ENCODE assay signal across 15 cellular contexts in genomic region chrX:129779086-129779672, GRCh38. TPM values are rescaled to one million over a fixed set of nuclear protein-coding genes. Genes with fewer than 3 reads are reported as not detected.
DNase-seq lines count a peak whose midpoint lies in the region; ATAC-seq, FAIRE-seq and TF ChIP-seq lines count a peak whose summit lies in the region.
"Had no signal": no experiment of that assay in that cellular context is flagged by ENCODE, and none has a peak within 500 bp of the region (broad histone marks: within the 10 kb centered on the region; RNA-seq: fewer than 3 reads in every experiment).

No MANE protein-coding gene starts in this region.

- intact Hi-C loops in kidney (cut with DNase I): no loop called here
- intact Hi-C loops in transverse colon (cut with DNase I; ENCODE audit: low total_unique reads): loop anchor here (1.0 kb wide), 1 partner anchor 17 kb away; no protein-coding TSS in a partner anchor
- intact Hi-C loops in heart left ventricle (cut with DNase I): no loop called here
- intact Hi-C loops in heart right ventricle (cut with DNase I): no loop called here

- no peaks in the 10 kb centered on the region for H3K9me3 Mint-ChIP-seq in activated naive CD4-positive, alpha-beta T cell treated with anti-CD3 and anti-CD28 coated beads, Interleukin-2, amount 50 U/mL, for 24 hours

- no peak for TF ChIP-seq CTCF in kidney (IDR thresholded peaks at IDR 0.05; ENCODE audit: borderline replicate concordance, extremely low read depth, insufficient read depth)
- TF ChIP-seq CTCF in transverse colon (IDR thresholded peaks at IDR 0.05): no peak
- TF ChIP-seq CTCF in heart left ventricle (IDR thresholded peaks at IDR 0.05): no peak
- TF ChIP-seq CTCF in heart right ventricle (IDR thresholded peaks at IDR 0.05): no peak

- peak overlapping the region; percentile 86 for H3K27ac Mint-ChIP-seq in activated naive CD4-positive, alpha-beta T cell treated with anti-CD3 and anti-CD28 coated beads, Interleukin-2, amount 50 U/mL, for 24 hours
- H3K27ac Mint-ChIP-seq in T-helper 17 cell: peak overlapping the region; percentile 98

- no peaks in the 10 kb centered on the region for H3K27me3 ChIP-seq in transverse colon
- H3K27me3 ChIP-seq in heart left ventricle: no peaks in the 10 kb centered on the region
- peaks cover 0 to 5% (median 0%) of the 10 kb centered on the region in 7 donors for H3K27me3 ChIP-seq in heart right ventricle
- H3K27me3 ChIP-seq: ascending aorta had no signal

- ATAC-seq in T-helper 17 cell (no peak), heart left ventricle (no peak), heart right ventricle (no peak)

- H3K9ac ChIP-seq in kidney (ENCODE audit: low read length in 2 of 2): no peak overlapping the region

- H3K4me3 Mint-ChIP-seq in activated naive CD4-positive, alpha-beta T cell treated with anti-CD3 and anti-CD28 coated beads, Interleukin-2, amount 50 U/mL, for 24 hours: peak overlapping the region; percentile 91
- peak overlapping the region; percentile 98 for H3K4me3 Mint-ChIP-seq in T-helper 17 cell

- H3K4me3 ChIP-seq in kidney (ENCODE audit: low read length in 2 of 2): no peak overlapping the region
- no peak overlapping the region for H3K4me3 ChIP-seq in transverse colon
- H3K4me3 ChIP-seq in heart left ventricle: peak overlapping the region in 1 of 12 donors; percentile 64
- peak overlapping the region in 1 of 10 donors; percentile 60 for H3K4me3 ChIP-seq in heart right ventricle

- H3K4me1 ChIP-seq in kidney (ENCODE audit: control insufficient read depth in 1 of 2, insufficient read depth in 1 of 2, low read depth in 1 of 2, low read length in 2 of 2) (no peaks in the 10 kb centered on the region), transverse colon (peaks cover 0 to 2% (median 0%) of the 10 kb centered on the region in 4 donors), heart left ventricle (peaks cover 0 to 33% (median 0%) of the 10 kb centered on the region in 12 donors), heart right ventricle (peaks cover 0 to 45% (median 0%) of the 10 kb centered on the region in 9 donors)
- H3K4me1 ChIP-seq: ascending aorta had no signal

- DNase-seq in activated naive CD4-positive, alpha-beta T cell treated with Interleukin-2 at 50 U/mL for 16 hours: no peak
- DNase-seq in T-helper 17 cell: no peak
- peak; percentile 29 for DNase-seq in kidney
- no peak for DNase-seq in transverse colon
- no peak for DNase-seq in heart left ventricle
- DNase-seq in heart right ventricle: no peak
- no peak for DNase-seq in DMS53 (lab: John Stamatoyannopoulos, UW)
- DNase-seq: EL; foreskin fibroblast; NCI-H2171; OCI-M1; stimulated activated CD4-positive, alpha-beta T cell treated with anti-CD3 and anti-CD28 coated beads, Interleukin-2, amount 100 ng/mL, for 48 hours had no signal

- H3K36me3 ChIP-seq in kidney (ENCODE audit: control insufficient read depth in 1 of 2, insufficient read depth in 2 of 2, low read length in 2 of 2) (no peaks in the 10 kb centered on the region), transverse colon (no peaks in the 10 kb centered on the region), heart left ventricle (no peaks in the 10 kb centered on the region), heart right ventricle (peaks cover 0 to 3% (median 0%) of the 10 kb centered on the region in 9 donors)
- H3K36me3 ChIP-seq: ascending aorta had no signal

- no peak for TF ChIP-seq POLR2A in transverse colon (IDR thresholded peaks at IDR 0.05)
- no peak for TF ChIP-seq POLR2A in heart left ventricle (IDR thresholded peaks at IDR 0.05)

- TF ChIP-seq EP300 in transverse colon (IDR thresholded peaks at IDR 0.05; ENCODE audit: low read depth): no peak

- no peak for FAIRE-seq in kidney (lab: Jason Lieb, UNC)

- peaks cover 10% of the 10 kb centered on the region for H3K36me3 Mint-ChIP-seq in activated naive CD4-positive, alpha-beta T cell treated with anti-CD3 and anti-CD28 coated beads, Interleukin-2, amount 50 U/mL, for 24 hours
- peaks cover 8% of the 10 kb centered on the region for H3K36me3 Mint-ChIP-seq in T-helper 17 cell (ENCODE audit: low read depth)

- in situ Hi-C loops in transverse colon (cut with MboI; ENCODE audit: low pct_ligation_motif_present in 1 of 4, low pct_unique_long_range_greater_than_20kb in 1 of 4, low sequenced_read_pairs in 3 of 4): no loop called here

- H3K9me3 ChIP-seq in T-helper 17 cell (ENCODE audit: control insufficient read depth, low read length, poor library complexity, severe bottlenecking) (no peaks in the 10 kb centered on the region), kidney (ENCODE audit: control insufficient read depth in 1 of 2, low read length in 2 of 2) (no peaks in the 10 kb centered on the region), transverse colon (no peaks in the 10 kb centered on the region), heart left ventricle (no peaks in the 10 kb centered on the region), heart right ventricle (no peaks in the 10 kb centered on the region)
- H3K9me3 ChIP-seq: ascending aorta had no signal

- no peaks in the 10 kb centered on the region for H3K27me3 Mint-ChIP-seq in activated naive CD4-positive, alpha-beta T cell treated with anti-CD3 and anti-CD28 coated beads, Interleukin-2, amount 50 U/mL, for 24 hours
- H3K27me3 Mint-ChIP-seq in T-helper 17 cell: no peaks in the 10 kb centered on the region

- H3K27ac ChIP-seq in kidney (ENCODE audit: low read depth in 2 of 2, low read length in 2 of 2): no peak overlapping the region
- peak overlapping the region; percentile 47 to 79 (median 61) for H3K27ac ChIP-seq in transverse colon
- peak overlapping the region in 1 of 12 donors; percentile 87 for H3K27ac ChIP-seq in heart left ventricle
- peak overlapping the region in 1 of 10 donors; percentile 93 for H3K27ac ChIP-seq in heart right ventricle
- H3K27ac ChIP-seq: ascending aorta had no signal

- 84 to 93% methylated on average over 3 to 7 of the region's 7 CpGs for WGBS in transverse colon (ENCODE audit: low coverage in 1 of 2), 2 donors
- 82 to 92% (median 87%) methylated on average over 7 of the region's 7 CpGs for WGBS in heart left ventricle, 4 donors
- 82% methylated on average over 7 of the region's 7 CpGs for WGBS in heart right ventricle, 2 donors

- peaks cover 59% of the 10 kb centered on the region for H3K4me1 Mint-ChIP-seq in activated naive CD4-positive, alpha-beta T cell treated with anti-CD3 and anti-CD28 coated beads, Interleukin-2, amount 50 U/mL, for 24 hours
- peaks cover 41% of the 10 kb centered on the region for H3K4me1 Mint-ChIP-seq in T-helper 17 cell

RNA-seq across cellular contexts. Expression of gene SASH3, which starts 0.6 kb away (rescaled TPM):
- 100 to 1,000 TPM; 114 to 116 TPM for total RNA-seq in T-helper 17 cell
- 18.3 TPM for total RNA-seq in kidney
- 1.9 TPM for polyA plus RNA-seq in kidney (ENCODE audit: insufficient read depth, low read depth, low replicate concordance)
- 10 to 100 TPM in 2 of 4 donors, 1 to 10 TPM in 2; 1.6 to 20.9 (median 11.1) TPM for total RNA-seq in transverse colon
- 10 to 100 TPM in 1 of 9 donors, 1 to 10 TPM in 6, under 1 TPM in 2; 0.74 to 27.8 (median 1.6) TPM for total RNA-seq in heart left ventricle
- polyA plus RNA-seq in heart left ventricle: 1 to 10 TPM in 1 of 2 donors, under 1 TPM in 1; 0.61 to 2.4 TPM
- 10 to 100 TPM in 1 of 10 donors, 1 to 10 TPM in 6, under 1 TPM in 3; 0.57 to 15.3 (median 2.3) TPM for total RNA-seq in heart right ventricle
- polyA plus RNA-seq in heart right ventricle: 1 to 10 TPM in 1 of 2 donors, under 1 TPM in 1; 0.88 to 1.9 TPM
- total RNA-seq: pulmonary artery endothelial cell had no signal

RNA-seq across cellular contexts. Expression of gene XPNPEP2, which starts 40.4 kb away (rescaled TPM):
- total RNA-seq in T-helper 17 cell: under 1 TPM; 0.25 to 0.83 TPM
- 2.0 TPM for total RNA-seq in kidney
- polyA plus RNA-seq in kidney (ENCODE audit: insufficient read depth, low read depth, low replicate concordance): 78.6 TPM
- total RNA-seq in transverse colon: 10 to 100 TPM in 3 of 4 donors, 1 to 10 TPM in 1; 3.2 to 52.0 (median 34.1) TPM
- total RNA-seq in heart left ventricle: 1 to 10 TPM in 3 of 9 donors, under 1 TPM in 6; 0.19 to 2.1 (median 0.56) TPM
- polyA plus RNA-seq in heart left ventricle: under 1 TPM; 0.19 to 0.55 TPM
- 1 to 10 TPM in 1 of 10 donors, under 1 TPM in 9; 0.18 to 2.2 (median 0.52) TPM for total RNA-seq in heart right ventricle
- polyA plus RNA-seq in heart right ventricle: under 1 TPM; 0.22 to 0.99 TPM
- total RNA-seq: pulmonary artery endothelial cell had no signal

Comparison
In these comparisons a context has a peak if more than half of its experiments do, and no peak if none do; other contexts are left out.
1. H3K27ac ChIP-seq: peak in transverse colon (4 of 4); none in kidney (0 of 2).